In genomic region chr19:50969413-50969760, GRCh38 we compare ENCODE assay signal across 16 cellular contexts. TPM values are rescaled to one million over a fixed set of nuclear protein-coding genes. Genes with fewer than 3 reads are reported as not detected.
DNase-seq lines count a peak whose midpoint lies in the region; ATAC-seq and TF ChIP-seq lines count a peak whose summit lies in the region.
"Had no signal": no experiment of that assay in that cellular context is flagged by ENCODE, and none has a peak within 500 bp of the region (broad histone marks: within the 10 kb centered on the region; RNA-seq: fewer than 3 reads in every experiment).

KLK6 (minus strand) TSS chr19:50969591; CDS start chr19:50968104, 1,487 bp downstream.

- no peaks in the 10 kb centered on the region for H4K20me1 ChIP-seq in osteoblast (ENCODE audit: insufficient read depth, low read length)

- no peaks in the 10 kb centered on the region for H3K9me3 Mint-ChIP-seq in activated CD4-positive, alpha-beta T cell treated with anti-CD3 and anti-CD28 coated beads, Interleukin-2, amount 10 ng/mL, durations not matched to agents 7 days and 5 days
- H3K9me3 Mint-ChIP-seq: activated naive CD4-positive, alpha-beta T cell treated with anti-CD3 and anti-CD28 coated beads, Interleukin-2, amount 50 U/mL, for 24 hours had no signal

- no peak for TF ChIP-seq CTCF in osteoblast (IDR thresholded peaks at IDR 0.05; ENCODE audit: extremely low read depth, low read depth, low read length)

- H3K4me1 Mint-ChIP-seq in activated CD4-positive, alpha-beta T cell treated with anti-CD3 and anti-CD28 coated beads, Interleukin-2, amount 10 ng/mL, durations not matched to agents 7 days and 5 days, result no peaks in the 10 kb centered on the region
- H3K4me1 Mint-ChIP-seq: activated naive CD4-positive, alpha-beta T cell treated with anti-CD3 and anti-CD28 coated beads, Interleukin-2, amount 50 U/mL, for 24 hours had no signal

- H3K79me2 ChIP-seq in osteoblast (ENCODE audit: insufficient read depth, low read length), result no peaks in the 10 kb centered on the region

- no peak within 1 kb of the TSS for H3K4me2 ChIP-seq in osteoblast (ENCODE audit: insufficient read depth, low read length)

- H3K36me3 ChIP-seq in ES-I3 (ENCODE audit: insufficient read depth, low read length) (no peaks in the 10 kb centered on the region), osteoblast (ENCODE audit: insufficient read depth, low read length) (no peaks in the 10 kb centered on the region)
- H3K36me3 ChIP-seq: thyroid gland had no signal

- CTCF ChIA-PET in activated CD4-positive, alpha-beta T cell treated with anti-CD3 and anti-CD28 coated beads, Interleukin-2, amount 10 ng/mL, durations not matched to agents 7 days and 5 days (lab: Charles Lee), result no interaction called here

- H3K9me3 ChIP-seq in ES-I3 (ENCODE audit: control insufficient read depth, insufficient read depth, low read length), result no peaks in the 10 kb centered on the region
- H3K9me3 ChIP-seq in osteoblast (ENCODE audit: low read depth, low read length), result no peaks in the 10 kb centered on the region
- H3K9me3 ChIP-seq: thyroid gland had no signal

- H3K27ac Mint-ChIP-seq in activated CD4-positive, alpha-beta T cell treated with anti-CD3 and anti-CD28 coated beads, Interleukin-2, amount 10 ng/mL, durations not matched to agents 7 days and 5 days, result no peak within 1 kb of the TSS
- H3K27ac Mint-ChIP-seq: activated naive CD4-positive, alpha-beta T cell treated with anti-CD3 and anti-CD28 coated beads, Interleukin-2, amount 50 U/mL, for 24 hours had no signal

- peak within 1 kb of the TSS; percentile 12; the same call in 1 of the 2 replicates for H3K9ac ChIP-seq in ES-I3 (ENCODE audit: low read depth, low read length)

- no peak within 1 kb of the TSS for H3K27ac ChIP-seq in osteoblast (ENCODE audit: low read depth, low read length)
- H3K27ac ChIP-seq: SK-N-MC, thyroid gland had no signal

- H2AFZ ChIP-seq in osteoblast (ENCODE audit: low read length), result no peak within 1 kb of the TSS

- H3K4me1 ChIP-seq in ES-I3 (ENCODE audit: insufficient read depth, low read length) (peaks cover 8% of the 10 kb centered on the region; the same call in 1 of the 2 replicates), osteoblast (ENCODE audit: insufficient read depth, low read length) (no peaks in the 10 kb centered on the region)
- H3K4me1 ChIP-seq: thyroid gland had no signal

- peaks cover 4% of the 10 kb centered on the region for H3K27me3 ChIP-seq in osteoblast (ENCODE audit: insufficient read depth, low read length)
- H3K27me3 ChIP-seq: thyroid gland had no signal

- POLR2A ChIA-PET in activated CD4-positive, alpha-beta T cell treated with anti-CD3 and anti-CD28 coated beads, Interleukin-2, amount 10 ng/mL, durations not matched to agents 7 days and 5 days (lab: Charles Lee), result no interaction called here

- no peaks in the 10 kb centered on the region for H3K27me3 Mint-ChIP-seq in activated CD4-positive, alpha-beta T cell treated with anti-CD3 and anti-CD28 coated beads, Interleukin-2, amount 10 ng/mL, durations not matched to agents 7 days and 5 days

- no peak within 1 kb of the TSS for H3K4me3 Mint-ChIP-seq in activated CD4-positive, alpha-beta T cell treated with anti-CD3 and anti-CD28 coated beads, Interleukin-2, amount 10 ng/mL, durations not matched to agents 7 days and 5 days
- H3K4me3 Mint-ChIP-seq: activated naive CD4-positive, alpha-beta T cell treated with anti-CD3 and anti-CD28 coated beads, Interleukin-2, amount 50 U/mL, for 24 hours had no signal

- H3K36me3 Mint-ChIP-seq in activated CD4-positive, alpha-beta T cell treated with anti-CD3 and anti-CD28 coated beads, Interleukin-2, amount 10 ng/mL, durations not matched to agents 7 days and 5 days (ENCODE audit: low read depth), result no peaks in the 10 kb centered on the region
- H3K36me3 Mint-ChIP-seq: activated naive CD4-positive, alpha-beta T cell treated with anti-CD3 and anti-CD28 coated beads, Interleukin-2, amount 50 U/mL, for 24 hours had no signal

- ATAC-seq in GM21526 (IDR thresholded peaks at IDR 0.05; ENCODE audit: low FRiP score, unreplicated experiment), result no peak

- no peak within 1 kb of the TSS for H3K4me3 ChIP-seq in osteoblast (ENCODE audit: insufficient read depth, low read length)
- H3K4me3 ChIP-seq: SK-N-MC, thyroid gland had no signal

- DNase-seq in anterior cingulate cortex (lab: John Stamatoyannopoulos, UW), result peak in 54 of 58 donors; percentile 6 to 92 (median 76)
- DNase-seq in hippocampal formation (lab: John Stamatoyannopoulos, UW), result peak; percentile 87 to 91
- peak; percentile 52 for DNase-seq in osteoblast (ENCODE audit: insufficient read length, low spot score, missing footprints)
- no peak for DNase-seq in NCI-H345 treated with DMSO at 0.1 percent for 48 hours (lab: John Stamatoyannopoulos, UW; ENCODE audit: unreplicated experiment)
- DNase-seq in NCI-H1694 (lab: John Stamatoyannopoulos, UW), result no peak
- no peak for DNase-seq in activated CD4-positive, alpha-beta T cell treated with anti-CD3 and anti-CD28 coated beads, Interleukin-2, amount 10 ng/mL, durations not matched to agents 7 days and 5 days
- DNase-seq: DMS 273 treated with DMSO at 0.1 percent for 48 hours, mesenchymal stem cell, NCI-H1048, thyroid gland had no signal

RNA-seq across cellular contexts. Expression of gene KLK6, which starts in this region (rescaled TPM):
- total RNA-seq in osteoblast, result not detected in 2 replicates
- total RNA-seq in activated CD4-positive, alpha-beta T cell treated with anti-CD3 and anti-CD28 coated beads, Interleukin-2, amount 10 ng/mL, durations not matched to agents 7 days and 5 days, result not detected
- total RNA-seq: endothelial cell of umbilical vein, posterior vena cava, thyroid gland had no signal

Comparison
In these comparisons a context has a peak if more than half of its experiments do, and no peak if none do; other contexts are left out.
1. Peak in DNase-seq in osteoblast; RNA of the gene not detected or under 1 TPM.
2. DNase-seq: peak in anterior cingulate cortex (54 of 58) and hippocampal formation (2 of 2); none in NCI-H345 treated with DMSO at 0.1 percent for 48 hours (single experiment), NCI-H1694 (single experiment) and activated CD4-positive, alpha-beta T cell treated with anti-CD3 and anti-CD28 coated beads, Interleukin-2, amount 10 ng/mL, durations not matched to agents 7 days and 5 days (single experiment).